Comparison of ENCODE assay signal across 8 cellular contexts in genomic region chr17:38605852-38606645, GRCh38. TPM values are rescaled to one million over a fixed set of nuclear protein-coding genes. Genes with fewer than 3 reads are reported as not detected.
DNase-seq lines count a peak whose midpoint lies in the region; ATAC-seq and TF ChIP-seq lines count a peak whose summit lies in the region.

TSS of gene SRCIN1 (minus strand) at chr17:38605952. CDS start at chr17:38605705, 247 bp downstream.

- peaks cover 0 to 4% (median 0%) of the 10 kb centered on the region in 3 experiments; a peak in 1 of 7 replicates for H3K36me3 Mint-ChIP-seq in H9 (ENCODE audit: insufficient read depth in 1 of 3, low read depth in 3 of 3)

- H3K14ac ChIP-seq in H9 (ENCODE audit: insufficient read depth, low read length) (peak within 1 kb of the TSS; percentile 79; the same call in 1 of the 2 replicates), neuronal stem cell (ENCODE audit: low read length) (no peak within 1 kb of the TSS)

- no peak for TF ChIP-seq EP300 in transverse colon (IDR thresholded peaks at IDR 0.05; ENCODE audit: low read depth)

- H3K27ac ChIP-seq in AG04450 (ENCODE audit: low read depth, low read length) (no peak within 1 kb of the TSS), H9 (ENCODE audit: insufficient read length, low read depth, low read length) (no peak within 1 kb of the TSS), neuronal stem cell (replicated peaks; ENCODE audit: low read length) (peak within 1 kb of the TSS; percentile 72), transverse colon (peak within 1 kb of the TSS; percentile 62 to 79 (median 74))

- H3K9ac ChIP-seq in H9 (ENCODE audit: extremely low read depth, insufficient read length, low read length) (no peak within 1 kb of the TSS), neuronal stem cell (ENCODE audit: low read depth, low read length, poor library complexity) (peak within 1 kb of the TSS; percentile 82)

- peak within 1 kb of the TSS; percentile 49 for H2BK120ac ChIP-seq in H9 (ENCODE audit: low read depth, low read length, poor library complexity, severe bottlenecking)
- peak within 1 kb of the TSS; percentile 95 for H2BK120ac ChIP-seq in neuronal stem cell (ENCODE audit: low read depth, low read length)

- H4K8ac ChIP-seq in H9 (replicated peaks; ENCODE audit: insufficient read length, low read depth, low read length) (no peak within 1 kb of the TSS), neuronal stem cell (ENCODE audit: low read depth, low read length) (no peak within 1 kb of the TSS)

- H3T11ph ChIP-seq in H9 (ENCODE audit: low read length), result no peak within 1 kb of the TSS

- H3K4me2 ChIP-seq in H9 (ENCODE audit: insufficient read depth, insufficient read length, low read length) (peak within 1 kb of the TSS; percentile 52), neuronal stem cell (ENCODE audit: insufficient read depth, low read length, poor library complexity, severe bottlenecking) (peak within 1 kb of the TSS; percentile 81)

- no peaks in the 10 kb centered on the region; the same call in 1 of the 2 replicates for H3K9me3 ChIP-seq in AG04450 (ENCODE audit: control insufficient read depth, insufficient read depth, low read length)
- no peaks in the 10 kb centered on the region for H3K9me3 ChIP-seq in H9 (ENCODE audit: control insufficient read depth, low read depth, low read length)
- H3K9me3 ChIP-seq in neuronal stem cell (replicated peaks in 1 of 2; ENCODE audit: control insufficient read depth in 2 of 2, insufficient read depth in 1 of 2, low read depth in 1 of 2, low read length in 2 of 2), result no peaks in the 10 kb centered on the region
- H3K9me3 ChIP-seq in transverse colon, result no peaks in the 10 kb centered on the region

- peaks cover 4% of the 10 kb centered on the region for H4K20me1 ChIP-seq in H9 (ENCODE audit: control insufficient read depth, insufficient read depth, insufficient read length)

- CTCF ChIA-PET in AG04450 (lab: Charles Lee), result interaction anchor here (0.7 kb wide), 1 partner anchor 89 kb away, joined by 3 read pairs; no protein-coding TSS in a partner anchor

- H3K79me1 ChIP-seq in H9 (ENCODE audit: insufficient read depth, low read depth, low read length, poor library complexity, severe bottlenecking) (no peaks in the 10 kb centered on the region), neuronal stem cell (ENCODE audit: low read depth, low read length) (peaks cover 2% of the 10 kb centered on the region)

- intact Hi-C loops in transverse colon (cut with DNase I; ENCODE audit: low total_unique reads), result loop anchor here (10.0 kb wide), 1 partner anchor 59 kb away; no protein-coding TSS in a partner anchor

- no peak for DNase-seq in AG04450 (ENCODE audit: low read depth, low spot score)
- DNase-seq in H9, result peak; percentile 80
- DNase-seq in NCI-H82 (lab: John Stamatoyannopoulos, UW), result peak; percentile 89
- DNase-seq in activated T-cell treated with anti-CD3 and anti-CD28 coated beads, Interleukin-2, amount 50 U/mL, for 48 hours, result peak; percentile 74 to 77
- no peak for DNase-seq in fibroblast of mammary gland (ENCODE audit: low read depth)
- peak; percentile 72 for DNase-seq in neuronal stem cell (ENCODE audit: low spot score)
- peak; percentile 74 for DNase-seq in transverse colon

- peaks cover 44% of the 10 kb centered on the region for H3K27me3 Mint-ChIP-seq in H9 (ENCODE audit: low read depth)

- H3K18ac ChIP-seq in H9 (ENCODE audit: insufficient read length, low read depth, low read length), result peak within 1 kb of the TSS; percentile 84
- peak within 1 kb of the TSS; percentile 96 for H3K18ac ChIP-seq in neuronal stem cell (ENCODE audit: low read length)

- in situ Hi-C loops in transverse colon (cut with MboI; ENCODE audit: low pct_ligation_motif_present in 1 of 4, low pct_unique_long_range_greater_than_20kb in 1 of 4, low sequenced_read_pairs in 3 of 4), result no loop called here

- H3K4ac ChIP-seq in H9 (ENCODE audit: low read depth, low read length) (no peak within 1 kb of the TSS), neuronal stem cell (ENCODE audit: low read length) (peak within 1 kb of the TSS; percentile 66)

- no peak within 1 kb of the TSS for H2AFZ ChIP-seq in H9 (ENCODE audit: low read length)
- peak within 1 kb of the TSS; percentile 97 for H2AFZ ChIP-seq in neuronal stem cell (ENCODE audit: low read length)

- peak within 1 kb of the TSS; percentile 65 to 82 for H3K4me3 Mint-ChIP-seq in H9

- POLR2A ChIA-PET in AG04450 (lab: Yijun Ruan, JAX), result no interaction called here

- H2BK15ac ChIP-seq in H9 (ENCODE audit: low read depth, low read length) (no peak within 1 kb of the TSS), neuronal stem cell (ENCODE audit: low read length) (peak within 1 kb of the TSS; percentile 81)

- H3K23me2 ChIP-seq in H9 (ENCODE audit: insufficient read length, low read depth, low read length, poor library complexity, severe bottlenecking), result peaks cover 16% of the 10 kb centered on the region

- H3K27me3 ChIP-seq in AG04450 (ENCODE audit: control insufficient read depth, insufficient read depth, low read length), result peaks cover 81% of the 10 kb centered on the region
- peaks cover 24% of the 10 kb centered on the region; the same call in 1 of the 2 replicates for H3K27me3 ChIP-seq in H9 (ENCODE audit: insufficient read depth, low read length)
- H3K27me3 ChIP-seq in neuronal stem cell (ENCODE audit: control insufficient read depth in 3 of 3, insufficient read depth in 3 of 3, low read depth in 1 of 3, low read length in 3 of 3), result peaks cover 0 to 22% (median 15%) of the 10 kb centered on the region in 3 experiments
- peaks cover 62% of the 10 kb centered on the region for H3K27me3 ChIP-seq in transverse colon

- H3K36me3 ChIP-seq in neuronal stem cell (replicated peaks in 1 of 2; ENCODE audit: control insufficient read depth in 2 of 2, insufficient read depth in 2 of 2, low read length in 2 of 2) (no peaks in the 10 kb centered on the region), transverse colon (no peaks in the 10 kb centered on the region)

- H4K5ac ChIP-seq in H9 (ENCODE audit: insufficient read length, low read depth, low read length), result no peak within 1 kb of the TSS

- peaks cover 58 to 71% of the 10 kb centered on the region in 2 experiments for H3K4me1 Mint-ChIP-seq in H9

- H2BK5ac ChIP-seq in H9 (ENCODE audit: insufficient read length, low read length) (no peak within 1 kb of the TSS), neuronal stem cell (ENCODE audit: low read length) (no peak within 1 kb of the TSS)

- H3K4me3 ChIP-seq in AG04450 (ENCODE audit: low read depth, low read length) (peak within 1 kb of the TSS; percentile 45), fibroblast of mammary gland (ENCODE audit: control insufficient read depth, low read depth, low read length) (peak within 1 kb of the TSS; percentile 29), neuronal stem cell (ENCODE audit: low read length in 2 of 2) (peak within 1 kb of the TSS; percentile 66 to 86), transverse colon (peak within 1 kb of the TSS; percentile 61 to 75 (median 66))

- no peak within 1 kb of the TSS for H2BK20ac ChIP-seq in H9 (ENCODE audit: low read depth, low read length, poor library complexity, severe bottlenecking)

- no peaks in the 10 kb centered on the region for H3K9me3 Mint-ChIP-seq in H9

- H3K4me1 ChIP-seq in H9 (ENCODE audit: insufficient read depth, low read length) (peaks cover 32% of the 10 kb centered on the region), neuronal stem cell (ENCODE audit: control insufficient read depth in 2 of 2, insufficient read depth in 1 of 2, low read depth in 1 of 2, low read length in 2 of 2) (peaks cover 33 to 34% of the 10 kb centered on the region in 2 donors), transverse colon (peaks cover 15 to 35% (median 22%) of the 10 kb centered on the region in 4 donors)

- H3K27ac Mint-ChIP-seq in H9, result peak within 1 kb of the TSS in 2 of 3 experiments; percentile 86 to 89; a peak in 4 of 7 replicates

- H2BK12ac ChIP-seq in H9 (ENCODE audit: insufficient read length, low read depth, low read length) (peak within 1 kb of the TSS; percentile 55), neuronal stem cell (ENCODE audit: low read length) (peak within 1 kb of the TSS; percentile 63)

- no peak for TF ChIP-seq POLR2A in transverse colon (IDR thresholded peaks at IDR 0.05)

- no peak within 1 kb of the TSS for H3K23ac ChIP-seq in H9 (ENCODE audit: insufficient read length, low read depth, low read length)
- peak within 1 kb of the TSS; percentile 86 for H3K23ac ChIP-seq in neuronal stem cell (ENCODE audit: low read depth, low read length, poor library complexity)

- TF ChIP-seq CTCF in AG04450 (IDR thresholded peaks at IDR 0.05; ENCODE audit: low read depth, low read length) (peak; percentile 56), H9 (conservative IDR thresholded peaks at IDR 0.05) (peak; percentile 100), fibroblast of mammary gland (conservative IDR thresholded peaks at IDR 0.05; ENCODE audit: control insufficient read depth, insufficient read depth, low read depth, low read length) (peak; percentile 42), transverse colon (IDR thresholded peaks at IDR 0.05) (peak; percentile 88 to 98 (median 96))

- no CpG with 5 or more reads among the region's 104 CpGs for WGBS in H9 (ENCODE audit: extremely low coverage, insufficient read length, low lambda C conversion rate)
- no CpG with 5 or more reads among the region's 104 CpGs for WGBS in neuronal stem cell (ENCODE audit: extremely low coverage in 2 of 2, insufficient read length in 2 of 2, insufficient replicate concordance in 1 of 2), 2 donors
- 0% methylated on average over 59 of the region's 104 CpGs; no CpG with 5 or more reads in 1 of the 2 donors for WGBS in transverse colon (ENCODE audit: low coverage in 1 of 2), 2 donors

- H4K91ac ChIP-seq in H9 (ENCODE audit: insufficient read length, low read depth, low read length), result no peak within 1 kb of the TSS
- no peak within 1 kb of the TSS for H4K91ac ChIP-seq in neuronal stem cell (ENCODE audit: low read depth, low read length, poor library complexity)

- H3K56ac ChIP-seq in H9 (ENCODE audit: insufficient read length, low read depth, low read length), result no peak within 1 kb of the TSS

- no peak for ATAC-seq in HG02571 (IDR thresholded peaks at IDR 0.05; ENCODE audit: unreplicated experiment)

- H2AK5ac ChIP-seq in H9 (ENCODE audit: insufficient read length, low read length) (no peak within 1 kb of the TSS), neuronal stem cell (ENCODE audit: low read depth, low read length) (peak within 1 kb of the TSS; percentile 99)

- no peaks in the 10 kb centered on the region for H3K79me2 ChIP-seq in H9 (ENCODE audit: insufficient read depth, low read length)

RNA-seq across cellular contexts. Expression of gene SRCIN1, which starts in this region (rescaled TPM):
- not detected in 2 replicates for polyA plus RNA-seq in AG04450 (2011; rRNA removed)
- polyA minus RNA-seq in AG04450 (2011; rRNA and poly(A)+ RNA removed), result 0.13 TPM in 1 of 2 replicates, not detected in the other
- total RNA-seq in H9 (2021) (6.7 and 6.9 TPM in 2 replicates), transverse colon (1 to 10 TPM; 1.8 to 8.8 (median 5.2) TPM)
- polyA plus RNA-seq in neuronal stem cell (2013, experiment 1 of 2), result 7.3 TPM
- polyA plus RNA-seq in neuronal stem cell (2013, experiment 2 of 2), result 7.4 TPM

Comparison
In these comparisons a context has a peak if more than half of its experiments do, and no peak if none do; other contexts are left out.
1. DNase-seq: peak in H9 (single experiment), NCI-H82 (single experiment), activated T-cell treated with anti-CD3 and anti-CD28 coated beads, Interleukin-2, amount 50 U/mL, for 48 hours (2 of 2), neuronal stem cell (single experiment) and transverse colon (single experiment); none in AG04450 (single experiment) and fibroblast of mammary gland (single experiment).
2. H3K27ac ChIP-seq: peak in neuronal stem cell (single experiment) and transverse colon (4 of 4); none in AG04450 (single experiment) and H9 (single experiment).
3. CTCF ChIP-seq: peak in every context shown above with its lines; median percentile 100 in H9; 96 in transverse colon; 56 in AG04450; 42 in fibroblast of mammary gland.
4. Peak in every context shown above with its lines, with median percentiles within 50 percentile points of each other: H3K4me3 ChIP-seq.